In genomic region chr11:113567867-113568266, GRCh38 we compare ENCODE assay signal across 1 cellular context.
TF ChIP-seq lines count a peak whose summit lies in the region.

No MANE protein-coding gene starts in this region.

TF ChIP-seq in GM23338, 12 proteins besides CTCF, POLR2A, EP300 and RAD21 (continued from another document):
- TF ChIP-seq ZNF462 (CRISPR knock-in tag; IDR thresholded peaks at IDR 0.05) (no peak), EZH2 (IDR thresholded peaks at IDR 0.05; ENCODE audit: low read depth, unreplicated experiment) (no peak)
TF ChIP-seq in GM23338: peak in this region for 0.
